19 cellular contexts compared by ENCODE assay signal in the genomic region with DNA sequence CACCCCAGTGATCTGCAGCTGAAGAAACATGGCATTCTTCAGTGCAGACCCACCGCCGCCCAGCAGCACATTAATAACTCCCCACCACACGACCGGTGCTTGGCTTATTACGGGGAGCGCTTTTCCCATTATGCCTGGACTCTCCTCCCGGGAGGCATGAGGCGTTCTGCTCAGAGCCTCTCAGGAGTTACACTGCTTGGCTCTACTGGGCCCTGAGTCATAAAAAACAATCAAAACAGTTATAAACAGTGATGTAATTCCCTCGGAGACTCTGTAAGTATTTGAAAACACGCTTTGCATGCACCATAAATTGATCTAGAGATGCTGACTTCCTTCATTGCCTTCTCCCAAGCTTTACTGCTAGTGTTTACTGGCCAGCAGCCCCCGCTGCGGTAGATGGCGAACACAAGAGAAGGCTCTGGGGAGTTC.
DNase-seq lines count a peak whose midpoint lies in the region; ATAC-seq and TF ChIP-seq lines count a peak whose summit lies in the region.
"Had no signal": no experiment of that assay in that cellular context is flagged by ENCODE, and none has a peak within 500 bp of the region (broad histone marks: within the 10 kb centered on the region; RNA-seq: fewer than 3 reads in every experiment).

No MANE protein-coding gene starts in this region.

- H3K36me3 ChIP-seq in iPS-20b (ENCODE audit: insufficient read depth, low read depth, low read length) = no peaks in the 10 kb centered on the region
- H3K36me3 ChIP-seq: breast epithelium, ovary, uterus had no signal

- no peak overlapping the region for H3K9ac ChIP-seq in iPS-20b (ENCODE audit: low read depth, low read length)

- ATAC-seq in GM18502 (IDR thresholded peaks at IDR 0.05; ENCODE audit: poor library complexity, unreplicated experiment) (no peak), HG02678 (IDR thresholded peaks at IDR 0.05; ENCODE audit: unreplicated experiment) (no peak)
- ATAC-seq: activated CD8-positive, alpha-beta memory T cell treated with anti-CD3 and anti-CD28 coated beads, Interleukin-2, amount 10 ng/mL, durations not matched to agents 7 days and 5 days; effector memory CD8-positive, alpha-beta T cell; GM12878; stimulated activated naive CD8-positive, alpha-beta T cell treated with anti-CD3 and anti-CD28 coated beads, Interleukin-15, Interleukin-2, amounts not matched to agents 100 U/mL and 50 U/mL, for 24 hours had no signal

- H3K27ac ChIP-seq in iPS-20b (ENCODE audit: low read length) = no peak overlapping the region
- H3K27ac ChIP-seq: breast epithelium, ovary, uterus had no signal

- H3K4me3 ChIP-seq in cardiac fibroblast (replicated peaks in 1 of 2; ENCODE audit: low read depth in 2 of 2, low read length in 2 of 2) (no peak overlapping the region), iPS-20b (ENCODE audit: low read length) (peak overlapping the region; percentile 44; the same call in 1 of the 2 replicates)
- H3K4me3 ChIP-seq: breast epithelium, GM12878, ovary, uterus had no signal

- H3K27me3 Mint-ChIP-seq in type B pancreatic cell = peaks cover 11% of the 10 kb centered on the region

- H3K27ac Mint-ChIP-seq in type B pancreatic cell = peak overlapping the region; percentile 57
- H3K27ac Mint-ChIP-seq: activated CD8-positive, alpha-beta memory T cell treated with anti-CD3 and anti-CD28 coated beads, Interleukin-2, amount 10 ng/mL, durations not matched to agents 7 days and 5 days; CD4-positive, CD25-positive, alpha-beta regulatory T cell; effector memory CD8-positive, alpha-beta T cell had no signal

- peaks cover 9% of the 10 kb centered on the region; the same call in 1 of the 2 replicates for H3K27me3 ChIP-seq in iPS-20b (ENCODE audit: insufficient read depth, low read length)
- H3K27me3 ChIP-seq: breast epithelium, ovary, uterus had no signal

- H3K4me3 Mint-ChIP-seq in type B pancreatic cell = no peak overlapping the region
- H3K4me3 Mint-ChIP-seq: activated CD8-positive, alpha-beta memory T cell treated with anti-CD3 and anti-CD28 coated beads, Interleukin-2, amount 10 ng/mL, durations not matched to agents 7 days and 5 days; CD4-positive, CD25-positive, alpha-beta regulatory T cell; effector memory CD8-positive, alpha-beta T cell had no signal

- peaks cover 7% of the 10 kb centered on the region; the same call in 1 of the 2 replicates for H3K4me1 ChIP-seq in iPS-20b (ENCODE audit: insufficient read depth, low read length)
- H3K4me1 ChIP-seq: breast epithelium, uterus had no signal

- H3K4me1 Mint-ChIP-seq in type B pancreatic cell (ENCODE audit: unreplicated experiment) = peaks cover 24% of the 10 kb centered on the region

- DNase-seq in H4 (ENCODE audit: low spot score) = peak; percentile 69
- peak; percentile 30 to 73 for DNase-seq in cardiac fibroblast (ENCODE audit: low read depth in 2 of 2)
- DNase-seq in type B pancreatic cell (ENCODE audit: extremely low spot score, unreplicated experiment) = no peak
- no peak for DNase-seq in activated CD8-positive, alpha-beta memory T cell treated with anti-CD3 and anti-CD28 coated beads, Interleukin-2, amount 50 U/mL, for 4 hours
- DNase-seq: activated CD8-positive, alpha-beta memory T cell treated with anti-CD3 and anti-CD28 coated beads, Interleukin-2, amount 10 ng/mL, durations not matched to agents 7 days and 5 days; activated naive CD4-positive, alpha-beta T cell; CD4-positive, CD25-positive, alpha-beta regulatory T cell; effector memory CD8-positive, alpha-beta T cell; EL; NCI-H524; ovary; stimulated activated CD4-positive, alpha-beta T cell treated with anti-CD3 and anti-CD28 coated beads, Interleukin-12 subunit alpha, Interleukin-12 subunit beta, amount 100 ng/mL, for 4 hours; stimulated activated naive CD8-positive, alpha-beta T cell treated with anti-CD3 and anti-CD28 coated beads, Interleukin-15, Interleukin-2, amounts not matched to agents 100 U/mL and 50 U/mL, for 24 hours; uterus had no signal

- TF ChIP-seq CTCF in cardiac fibroblast (IDR thresholded peaks at IDR 0.05; ENCODE audit: low read depth, low read length) (no peak), type B pancreatic cell (conservative IDR thresholded peaks at IDR 0.05) (no peak)

- no peaks in the 10 kb centered on the region for H3K9me3 Mint-ChIP-seq in type B pancreatic cell
- H3K9me3 Mint-ChIP-seq: CD4-positive, CD25-positive, alpha-beta regulatory T cell; effector memory CD8-positive, alpha-beta T cell had no signal

- H3K36me3 Mint-ChIP-seq in type B pancreatic cell = no peaks in the 10 kb centered on the region
- H3K36me3 Mint-ChIP-seq: activated CD8-positive, alpha-beta memory T cell treated with anti-CD3 and anti-CD28 coated beads, Interleukin-2, amount 10 ng/mL, durations not matched to agents 7 days and 5 days; CD4-positive, CD25-positive, alpha-beta regulatory T cell had no signal

- no peaks in the 10 kb centered on the region for H3K9me3 ChIP-seq in iPS-20b (ENCODE audit: insufficient read depth, low read depth, low read length)
- H3K9me3 ChIP-seq: breast epithelium, ovary, uterus had no signal

Comparison
In these comparisons a context has a peak if more than half of its experiments do, and no peak if none do; other contexts are left out.
1. DNase-seq: peak in H4 (single experiment) and cardiac fibroblast (2 of 2); none in type B pancreatic cell (single experiment) and activated CD8-positive, alpha-beta memory T cell treated with anti-CD3 and anti-CD28 coated beads, Interleukin-2, amount 50 U/mL, for 4 hours (single experiment).